9 cellular contexts compared by ENCODE assay signal in genomic region chr20:1328680-1329330, GRCh38. TPM values are rescaled to one million over a fixed set of nuclear protein-coding genes. Genes with fewer than 3 reads are reported as not detected.
DNase-seq lines count a peak whose midpoint lies in the region; ATAC-seq and TF ChIP-seq lines count a peak whose summit lies in the region.
"Had no signal": no experiment of that assay in that cellular context is flagged by ENCODE, and none has a peak within 500 bp of the region (broad histone marks: within the 10 kb centered on the region; RNA-seq: fewer than 3 reads in every experiment).

Gene SDCBP2 (minus strand): TSS chr20:1329139. CDS start chr20:1320416, 8,723 bp downstream.

- POLR2A ChIA-PET in T-cell (lab: Charles Lee) = interaction anchor here (0.5 to 1.0 kb wide), 4 partner anchors 44 to 1309 kb away, joined by 3 to 4 read pairs (median 3); no protein-coding TSS in a partner anchor

- peaks cover 67 to 74% (median 68%) of the 10 kb centered on the region in 4 donors for H3K4me1 ChIP-seq in esophagus muscularis mucosa
- peaks cover 0 to 51% (median 49%) of the 10 kb centered on the region in 4 donors for H3K4me1 ChIP-seq in sigmoid colon

- intact Hi-C loops in esophagus muscularis mucosa (cut with DNase I) (loop anchor here (5.0 kb wide), 1 partner anchor 138 kb away; the partner anchor contains the start of gene NSFL1C), sigmoid colon (cut with DNase I) (no loop called here)

- H3K27me3 ChIP-seq in esophagus muscularis mucosa (no peaks in the 10 kb centered on the region), sigmoid colon (no peaks in the 10 kb centered on the region)

- no peak for TF ChIP-seq CTCF in esophagus muscularis mucosa (IDR thresholded peaks at IDR 0.05)
- TF ChIP-seq CTCF in sigmoid colon (IDR thresholded peaks at IDR 0.05) = no peak

- peak within 1 kb of the TSS; percentile 77 to 88 for H3K27ac Mint-ChIP-seq in T-cell

- H3K27ac ChIP-seq in esophagus muscularis mucosa (replicated peaks in 1 of 4) = peak within 1 kb of the TSS; percentile 93 to 99 (median 96)
- peak within 1 kb of the TSS; percentile 97 to 99 (median 98) for H3K27ac ChIP-seq in sigmoid colon

- peaks cover 32 to 41% (median 37%) of the 10 kb centered on the region in 3 donors for H3K4me1 Mint-ChIP-seq in T-cell

- H3K9me3 ChIP-seq in esophagus muscularis mucosa (no peaks in the 10 kb centered on the region), sigmoid colon (no peaks in the 10 kb centered on the region)

- H3K4me3 Mint-ChIP-seq in T-cell = peak within 1 kb of the TSS in 1 of 3 donors; percentile 44

- CTCF ChIA-PET in T-cell (lab: Charles Lee) = interaction anchor here (0.5 to 0.7 kb wide), 2 partner anchors 14 to 118 kb away, joined by 3 read pairs; no protein-coding TSS in a partner anchor

- no peaks in the 10 kb centered on the region for H3K27me3 Mint-ChIP-seq in T-cell

- H3K4me3 ChIP-seq in esophagus muscularis mucosa (no peak within 1 kb of the TSS), sigmoid colon (peak within 1 kb of the TSS in 1 of 4 donors; percentile 4)

- no peaks in the 10 kb centered on the region for H3K9me3 Mint-ChIP-seq in T-cell

- peak; percentile 2 for DNase-seq in H4 (ENCODE audit: low spot score)
- no peak for DNase-seq in T-cell
- peak; percentile 74 for DNase-seq in esophagus muscularis mucosa (ENCODE audit: extremely low spot score)
- peak; percentile 49 for DNase-seq in sigmoid colon
- DNase-seq in RPMI8226 = no peak
- DNase-seq: NCI-H1694 had no signal

- 77% methylated on average over 7 of the region's 8 CpGs for WGBS in esophagus muscularis mucosa
- 24 to 66% methylated on average over 8 of the region's 8 CpGs for WGBS in sigmoid colon, 2 donors

- ATAC-seq in T-cell (replicated peaks in 1 of 4) (no peak), HG03460 (IDR thresholded peaks at IDR 0.05; ENCODE audit: unreplicated experiment) (no peak), HG02840 (IDR thresholded peaks at IDR 0.05; ENCODE audit: low FRiP score, unreplicated experiment) (no peak), HG02973 (IDR thresholded peaks at IDR 0.05; ENCODE audit: unreplicated experiment) (no peak)

- H3K36me3 ChIP-seq in esophagus muscularis mucosa = peaks cover 0 to 18% (median 2%) of the 10 kb centered on the region in 4 donors
- H3K36me3 ChIP-seq in sigmoid colon = no peaks in the 10 kb centered on the region

- peaks cover 8% of the 10 kb centered on the region for H3K36me3 Mint-ChIP-seq in T-cell

- TF ChIP-seq EP300 in esophagus muscularis mucosa (IDR thresholded peaks at IDR 0.05) (no peak), sigmoid colon (IDR thresholded peaks at IDR 0.05) (no peak)

- TF ChIP-seq POLR2A in esophagus muscularis mucosa (IDR thresholded peaks at IDR 0.05; ENCODE audit: low read depth) (no peak), sigmoid colon (IDR thresholded peaks at IDR 0.05) (peak in 1 of 2 donors; percentile 80)

RNA-seq across cellular contexts. Expression of gene SDCBP2, which starts in this region (rescaled TPM):
- 0.29 and 0.56 TPM in 2 replicates for total RNA-seq in H4 (2014; rRNA removed; shearing (Covaris generic))
- 1 to 10 TPM; 1.1 to 2.4 (median 2.2) TPM for total RNA-seq in T-cell
- 1 to 10 TPM; 2.1 to 6.2 (median 4.1) TPM for total RNA-seq in esophagus muscularis mucosa
- 1 to 10 TPM; 1.1 to 3.6 (median 1.9) TPM for total RNA-seq in sigmoid colon
- polyA plus RNA-seq in sigmoid colon = 100 to 1,000 TPM; 229 to 724 (median 339) TPM

Comparison
In these comparisons a context has a peak if more than half of its experiments do, and no peak if none do; other contexts are left out.
1. Peak in DNase-seq in H4; RNA of the gene not detected or under 1 TPM.
2. DNase-seq: peak in esophagus muscularis mucosa (single experiment) and sigmoid colon (single experiment); none in T-cell (0 of 34) and RPMI8226 (single experiment).